ENCODE assay signal across 17 cellular contexts in the genomic region with DNA sequence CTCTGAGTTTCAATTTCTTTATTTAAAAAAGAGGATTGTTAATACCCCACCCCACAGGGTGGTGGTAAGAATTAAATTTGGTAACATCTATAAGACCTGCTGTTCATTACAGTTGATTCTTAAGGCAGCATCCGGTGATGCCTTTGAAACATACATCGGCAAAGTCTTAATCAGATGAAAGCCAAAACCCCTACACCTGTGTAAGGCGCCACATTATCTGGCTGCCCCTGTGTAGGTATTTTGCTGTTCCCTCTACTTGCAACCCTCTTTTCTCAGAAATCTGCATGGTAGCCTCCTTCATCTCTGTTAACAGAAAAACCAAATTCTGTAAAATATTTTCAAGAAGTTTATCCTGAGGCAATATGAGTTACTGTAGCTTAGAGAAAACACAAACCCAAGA.
DNase-seq lines count a peak whose midpoint lies in the region; ATAC-seq, FAIRE-seq and TF ChIP-seq lines count a peak whose summit lies in the region.
"Had no signal": no experiment of that assay in that cellular context is flagged by ENCODE, and none has a peak within 500 bp of the region (broad histone marks: within the 10 kb centered on the region; RNA-seq: fewer than 3 reads in every experiment).

No MANE protein-coding gene starts in this region.

- H3K27me3 Mint-ChIP-seq in activated CD4-positive, alpha-beta T cell treated with anti-CD3 and anti-CD28 coated beads for 36 hours: no peaks in the 10 kb centered on the region
- no peaks in the 10 kb centered on the region for H3K27me3 Mint-ChIP-seq in activated T-helper 1 cell treated with anti-CD3 and anti-CD28 coated beads, Interleukin-12 subunit alpha, Interleukin-12 subunit beta, Interleukin-2, Interleukin-4 antibody, amounts not matched to agents 30 ng/mL and 10 ng/mL and 1 ng/mL, durations not matched to agents 14 hours and 24 hours and 36 hours (ENCODE audit: insufficient read depth)
- no peaks in the 10 kb centered on the region for H3K27me3 Mint-ChIP-seq in naive thymus-derived CD4-positive, alpha-beta T cell

- POLR2A ChIA-PET in activated CD4-positive, alpha-beta T cell treated with anti-CD3 and anti-CD28 coated beads for 36 hours (lab: Charles Lee): no interaction called here
- POLR2A ChIA-PET in naive thymus-derived CD4-positive, alpha-beta T cell (lab: Charles Lee): interaction anchor here (2.0 kb wide), 1 partner anchor 10 kb away, joined by 6 read pairs; no protein-coding TSS in a partner anchor

- H3K4me3 ChIP-seq in naive thymus-derived CD4-positive, alpha-beta T cell (ENCODE audit: low read length): peak overlapping the region; percentile 22
- H3K4me3 ChIP-seq: ovary, transverse colon had no signal

- peak overlapping the region; percentile 49 for H3K27ac Mint-ChIP-seq in activated CD4-positive, alpha-beta T cell treated with anti-CD3 and anti-CD28 coated beads for 36 hours
- peak overlapping the region; percentile 56 for H3K27ac Mint-ChIP-seq in activated T-helper 1 cell treated with anti-CD3 and anti-CD28 coated beads, Interleukin-12 subunit alpha, Interleukin-12 subunit beta, Interleukin-2, Interleukin-4 antibody, amounts not matched to agents 30 ng/mL and 10 ng/mL and 1 ng/mL, durations not matched to agents 14 hours and 24 hours and 36 hours
- peak overlapping the region; percentile 79 to 97 (median 94) for H3K27ac Mint-ChIP-seq in naive thymus-derived CD4-positive, alpha-beta T cell

- no peak for DNase-seq in activated CD4-positive, alpha-beta T cell treated with anti-CD3 and anti-CD28 coated beads for 36 hours
- no peak for DNase-seq in activated CD4-positive, alpha-beta T cell treated with anti-CD3 and anti-CD28 coated beads, Interleukin-2, amount 50 U/mL, for 48 hours
- DNase-seq in GM18507 (ENCODE audit: extremely low spot score, insufficient read length, low read depth): no peak
- DNase-seq in activated T-helper 1 cell treated with anti-CD3 and anti-CD28 coated beads, Interleukin-12 subunit alpha, Interleukin-12 subunit beta, Interleukin-2, Interleukin-4 antibody, amounts not matched to agents 30 ng/mL and 10 ng/mL and 1 ng/mL, durations not matched to agents 14 hours and 24 hours and 36 hours (ENCODE audit: low spot score): no peak
- DNase-seq in naive thymus-derived CD4-positive, alpha-beta T cell: peak in 6 of 9 donors; percentile 58 to 75 (median 66)
- DNase-seq: 8988T, amygdala, DND-41, foreskin fibroblast, left cardiac atrium, NCI-H1417 treated with DMSO at 0.1 percent for 48 hours, ovary, transverse colon had no signal

- peaks cover 0 to 5% (median 0%) of the 10 kb centered on the region in 3 experiments for H3K36me3 ChIP-seq in naive thymus-derived CD4-positive, alpha-beta T cell (ENCODE audit: control insufficient read depth in 2 of 3, insufficient read depth in 3 of 3, low read length in 3 of 3)
- H3K36me3 ChIP-seq: ovary, transverse colon had no signal

- H3K4me3 Mint-ChIP-seq in activated CD4-positive, alpha-beta T cell treated with anti-CD3 and anti-CD28 coated beads for 36 hours: no peak overlapping the region
- no peak overlapping the region for H3K4me3 Mint-ChIP-seq in activated T-helper 1 cell treated with anti-CD3 and anti-CD28 coated beads, Interleukin-12 subunit alpha, Interleukin-12 subunit beta, Interleukin-2, Interleukin-4 antibody, amounts not matched to agents 30 ng/mL and 10 ng/mL and 1 ng/mL, durations not matched to agents 14 hours and 24 hours and 36 hours
- peak overlapping the region in 8 of 10 donors; percentile 16 to 83 (median 72) for H3K4me3 Mint-ChIP-seq in naive thymus-derived CD4-positive, alpha-beta T cell

- intact Hi-C loops in activated CD4-positive, alpha-beta T cell treated with anti-CD3 and anti-CD28 coated beads for 36 hours (cut with DNase I, micrococcal nuclease): no loop called here
- intact Hi-C loops in activated T-helper 1 cell treated with anti-CD3 and anti-CD28 coated beads, Interleukin-12 subunit alpha, Interleukin-12 subunit beta, Interleukin-2, Interleukin-4 antibody, amounts not matched to agents 30 ng/mL and 10 ng/mL and 1 ng/mL, durations not matched to agents 14 hours and 24 hours and 36 hours (cut with micrococcal nuclease): no loop called here
- intact Hi-C loops in naive thymus-derived CD4-positive, alpha-beta T cell (cut with micrococcal nuclease): loop anchor here (1.0 to 10.0 kb wide), 3 partner anchors 14 to 456 kb away; a partner anchor contains a TSS

- H3K4me1 ChIP-seq in naive thymus-derived CD4-positive, alpha-beta T cell (ENCODE audit: control insufficient read depth in 2 of 2, insufficient read depth in 2 of 2, low read length in 2 of 2): peaks cover 19 to 37% of the 10 kb centered on the region in 2 donors
- H3K4me1 ChIP-seq: transverse colon had no signal

- no peaks in the 10 kb centered on the region for H3K9me3 ChIP-seq in naive thymus-derived CD4-positive, alpha-beta T cell (ENCODE audit: control insufficient read depth in 2 of 3, low read length in 3 of 3)
- H3K9me3 ChIP-seq: ovary, transverse colon had no signal

- peak overlapping the region; percentile 33 for H3K27ac ChIP-seq in naive thymus-derived CD4-positive, alpha-beta T cell (ENCODE audit: low read depth, low read length)
- H3K27ac ChIP-seq: ovary, transverse colon, VCaP had no signal

- H3K4me1 Mint-ChIP-seq in activated CD4-positive, alpha-beta T cell treated with anti-CD3 and anti-CD28 coated beads for 36 hours: peaks cover 51% of the 10 kb centered on the region
- peaks cover 72% of the 10 kb centered on the region for H3K4me1 Mint-ChIP-seq in activated T-helper 1 cell treated with anti-CD3 and anti-CD28 coated beads, Interleukin-12 subunit alpha, Interleukin-12 subunit beta, Interleukin-2, Interleukin-4 antibody, amounts not matched to agents 30 ng/mL and 10 ng/mL and 1 ng/mL, durations not matched to agents 14 hours and 24 hours and 36 hours (ENCODE audit: low read depth)
- peaks cover 41 to 86% (median 73%) of the 10 kb centered on the region in 7 donors for H3K4me1 Mint-ChIP-seq in naive thymus-derived CD4-positive, alpha-beta T cell

- CTCF ChIA-PET in activated CD4-positive, alpha-beta T cell treated with anti-CD3 and anti-CD28 coated beads for 36 hours (lab: Charles Lee): interaction anchor here (1.0 to 1.7 kb wide), 2 partner anchors 19 to 171 kb away, joined by 3 to 8 read pairs; no protein-coding TSS in a partner anchor
- CTCF ChIA-PET in naive thymus-derived CD4-positive, alpha-beta T cell (lab: Charles Lee): interaction anchor here (0.7 to 1.4 kb wide), 3 partner anchors 19 to 247 kb away, joined by 3 read pairs; no protein-coding TSS in a partner anchor

- peaks cover 21% of the 10 kb centered on the region for H3K36me3 Mint-ChIP-seq in activated CD4-positive, alpha-beta T cell treated with anti-CD3 and anti-CD28 coated beads for 36 hours (ENCODE audit: low read depth)
- H3K36me3 Mint-ChIP-seq in activated T-helper 1 cell treated with anti-CD3 and anti-CD28 coated beads, Interleukin-12 subunit alpha, Interleukin-12 subunit beta, Interleukin-2, Interleukin-4 antibody, amounts not matched to agents 30 ng/mL and 10 ng/mL and 1 ng/mL, durations not matched to agents 14 hours and 24 hours and 36 hours (ENCODE audit: low read depth): peaks cover 42% of the 10 kb centered on the region
- H3K36me3 Mint-ChIP-seq in naive thymus-derived CD4-positive, alpha-beta T cell: peaks cover 5 to 50% (median 11%) of the 10 kb centered on the region in 5 donors

- peak; percentile 44 for FAIRE-seq in GM18507 (lab: Jason Lieb, UNC)

- no peaks in the 10 kb centered on the region for H3K27me3 ChIP-seq in naive thymus-derived CD4-positive, alpha-beta T cell (ENCODE audit: control insufficient read depth in 2 of 2, insufficient read depth in 2 of 2, low read length in 2 of 2)
- H3K27me3 ChIP-seq: ovary, transverse colon had no signal

- ATAC-seq in activated CD4-positive, alpha-beta T cell treated with anti-CD3 and anti-CD28 coated beads for 36 hours: peak; percentile 23
- peak; percentile 76 for ATAC-seq in naive thymus-derived CD4-positive, alpha-beta T cell
- ATAC-seq in SK-N-SH treated with all-trans-retinoic acid at 6 μM for 48 hours: no peak
- ATAC-seq in HG02759 (IDR thresholded peaks at IDR 0.05; ENCODE audit: unreplicated experiment): no peak
- no peak for ATAC-seq in HG03159 (IDR thresholded peaks at IDR 0.05; ENCODE audit: unreplicated experiment)
- ATAC-seq: left cardiac atrium had no signal

- peaks cover 2% of the 10 kb centered on the region for H3K9me3 Mint-ChIP-seq in activated CD4-positive, alpha-beta T cell treated with anti-CD3 and anti-CD28 coated beads for 36 hours (ENCODE audit: low read depth)
- no peaks in the 10 kb centered on the region for H3K9me3 Mint-ChIP-seq in activated T-helper 1 cell treated with anti-CD3 and anti-CD28 coated beads, Interleukin-12 subunit alpha, Interleukin-12 subunit beta, Interleukin-2, Interleukin-4 antibody, amounts not matched to agents 30 ng/mL and 10 ng/mL and 1 ng/mL, durations not matched to agents 14 hours and 24 hours and 36 hours
- H3K9me3 Mint-ChIP-seq in naive thymus-derived CD4-positive, alpha-beta T cell: peaks cover 0 to 3% (median 0%) of the 10 kb centered on the region in 11 donors

TF ChIP-seq in SK-N-SH treated with all-trans-retinoic acid at 6 μM for 48 hours, 23 proteins besides CTCF, POLR2A, EP300 and RAD21 (continues in another document):
- TF ChIP-seq, protein P1, sequence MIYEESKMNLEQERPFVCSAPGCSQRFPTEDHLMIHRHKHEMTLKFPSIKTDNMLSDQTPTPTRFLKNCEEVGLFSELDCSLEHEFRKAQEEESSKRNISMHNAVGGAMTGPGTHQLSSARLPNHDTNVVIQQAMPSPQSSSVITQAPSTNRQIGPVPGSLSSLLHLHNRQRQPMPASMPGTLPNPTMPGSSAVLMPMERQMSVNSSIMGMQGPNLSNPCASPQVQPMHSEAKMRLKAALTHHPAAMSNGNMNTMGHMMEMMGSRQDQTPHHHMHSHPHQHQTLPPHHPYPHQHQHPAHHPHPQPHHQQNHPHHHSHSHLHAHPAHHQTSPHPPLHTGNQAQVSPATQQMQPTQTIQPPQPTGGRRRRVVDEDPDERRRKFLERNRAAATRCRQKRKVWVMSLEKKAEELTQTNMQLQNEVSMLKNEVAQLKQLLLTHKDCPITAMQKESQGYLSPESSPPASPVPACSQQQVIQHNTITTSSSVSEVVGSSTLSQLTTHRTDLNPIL (CRISPR knock-in tag; IDR thresholded peaks at IDR 0.05; ENCODE audit: low read depth): no peak
- no peak for TF ChIP-seq ZFP30 (CRISPR knock-in tag; IDR thresholded peaks at IDR 0.05)
- no peak for TF ChIP-seq ZNF70 (CRISPR knock-in tag; IDR thresholded peaks at IDR 0.05)
- TF ChIP-seq TOX (CRISPR knock-in tag; IDR thresholded peaks at IDR 0.05; ENCODE audit: borderline replicate concordance): no peak

Comparison
In these comparisons a context has a peak if more than half of its experiments do, and no peak if none do; other contexts are left out.
1. ATAC-seq: peak in activated CD4-positive, alpha-beta T cell treated with anti-CD3 and anti-CD28 coated beads for 36 hours (single experiment) and naive thymus-derived CD4-positive, alpha-beta T cell (single experiment); none in SK-N-SH treated with all-trans-retinoic acid at 6 μM for 48 hours (single experiment), HG02759 (single experiment) and HG03159 (single experiment).
2. DNase-seq: peak in naive thymus-derived CD4-positive, alpha-beta T cell (6 of 9); none in activated CD4-positive, alpha-beta T cell treated with anti-CD3 and anti-CD28 coated beads for 36 hours (single experiment), activated CD4-positive, alpha-beta T cell treated with anti-CD3 and anti-CD28 coated beads, Interleukin-2, amount 50 U/mL, for 48 hours (0 of 2), GM18507 (single experiment) and activated T-helper 1 cell treated with anti-CD3 and anti-CD28 coated beads, Interleukin-12 subunit alpha, Interleukin-12 subunit beta, Interleukin-2, Interleukin-4 antibody, amounts not matched to agents 30 ng/mL and 10 ng/mL and 1 ng/mL, durations not matched to agents 14 hours and 24 hours and 36 hours (single experiment).
3. H3K4me3 Mint-ChIP-seq: peak in naive thymus-derived CD4-positive, alpha-beta T cell (8 of 10); none in activated CD4-positive, alpha-beta T cell treated with anti-CD3 and anti-CD28 coated beads for 36 hours (single experiment) and activated T-helper 1 cell treated with anti-CD3 and anti-CD28 coated beads, Interleukin-12 subunit alpha, Interleukin-12 subunit beta, Interleukin-2, Interleukin-4 antibody, amounts not matched to agents 30 ng/mL and 10 ng/mL and 1 ng/mL, durations not matched to agents 14 hours and 24 hours and 36 hours (single experiment).
4. intact Hi-C loops: an anchor here in naive thymus-derived CD4-positive, alpha-beta T cell (1.0 to 10.0 kb wide); none called in activated CD4-positive, alpha-beta T cell treated with anti-CD3 and anti-CD28 coated beads for 36 hours and activated T-helper 1 cell treated with anti-CD3 and anti-CD28 coated beads, Interleukin-12 subunit alpha, Interleukin-12 subunit beta, Interleukin-2, Interleukin-4 antibody, amounts not matched to agents 30 ng/mL and 10 ng/mL and 1 ng/mL, durations not matched to agents 14 hours and 24 hours and 36 hours.
5. Peak in every context shown above with its lines, with median percentiles within 50 percentile points of each other: H3K27ac Mint-ChIP-seq.